18 cellular contexts compared by ENCODE assay signal in the genomic region with DNA sequence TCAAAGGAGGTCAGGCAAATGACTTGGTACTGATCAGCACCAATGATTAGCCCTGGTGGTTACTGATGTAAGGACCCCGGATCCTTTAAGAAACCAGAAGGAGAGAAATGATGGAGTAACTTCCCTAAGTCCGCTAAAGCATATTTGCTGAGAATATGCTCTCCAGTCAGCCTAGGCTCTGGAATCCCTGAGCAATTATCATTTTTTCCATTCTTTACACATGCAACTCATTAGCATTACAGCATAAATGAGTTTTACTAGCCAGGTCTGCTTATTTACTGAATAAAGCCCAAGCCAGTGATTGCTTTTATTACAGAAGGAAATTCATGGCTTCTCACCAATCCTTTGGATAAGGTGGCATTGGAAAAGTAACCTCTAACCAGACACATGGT.
"Had no signal": no experiment of that assay in that cellular context is flagged by ENCODE, and none has a peak within 500 bp of the region (broad histone marks: within the 10 kb centered on the region; RNA-seq: fewer than 3 reads in every experiment).

No MANE protein-coding gene starts in this region.

- H3K27me3 Mint-ChIP-seq: activated CD4-positive, alpha-beta T cell treated with anti-CD3 and anti-CD28 coated beads, Interleukin-2, amount 10 ng/mL, durations not matched to agents 7 days and 5 days; activated naive CD4-positive, alpha-beta T cell treated with anti-CD3 and anti-CD28 coated beads, Interleukin-2, amount 10 ng/mL, durations not matched to agents 7 days and 5 days had no signal

- H3K36me3 ChIP-seq: ascending aorta, esophagus muscularis mucosa had no signal

- H3K36me3 Mint-ChIP-seq: activated naive CD4-positive, alpha-beta T cell treated with anti-CD3 and anti-CD28 coated beads, Interleukin-2, amount 10 ng/mL, durations not matched to agents 7 days and 5 days; mesothelial cell of epicardium; stimulated activated memory B cell treated with anti-CD40 and anti-IgM and Interleukin-4, amounts not matched to agents 10 μg/mL and 1 μg/mL and 100 μg/mL, for 72 hours had no signal

- ATAC-seq: activated T-cell treated with anti-CD3 and anti-CD28 coated beads, Interleukin-2, amount 50 U/mL, for 4 hours; left colon; stimulated activated memory B cell treated with anti-CD40 and anti-IgM and Interleukin-4, amounts not matched to agents 10 μg/mL and 1 μg/mL and 100 μg/mL, for 72 hours had no signal

- H3K27ac ChIP-seq: ascending aorta, esophagus muscularis mucosa had no signal

- H3K27ac Mint-ChIP-seq: activated CD4-positive, alpha-beta T cell treated with anti-CD3 and anti-CD28 coated beads, Interleukin-2, amount 10 ng/mL, durations not matched to agents 7 days and 5 days; activated naive CD4-positive, alpha-beta T cell treated with anti-CD3 and anti-CD28 coated beads, Interleukin-2, amount 10 ng/mL, durations not matched to agents 7 days and 5 days; mesothelial cell of epicardium; stimulated activated memory B cell treated with anti-CD40 and anti-IgM and Interleukin-4, amounts not matched to agents 10 μg/mL and 1 μg/mL and 100 μg/mL, for 72 hours had no signal

- H3K4me1 Mint-ChIP-seq: activated CD4-positive, alpha-beta T cell treated with anti-CD3 and anti-CD28 coated beads, Interleukin-2, amount 10 ng/mL, durations not matched to agents 7 days and 5 days; activated naive CD4-positive, alpha-beta T cell treated with anti-CD3 and anti-CD28 coated beads, Interleukin-2, amount 10 ng/mL, durations not matched to agents 7 days and 5 days; stimulated activated memory B cell treated with anti-CD40 and anti-IgM and Interleukin-4, amounts not matched to agents 10 μg/mL and 1 μg/mL and 100 μg/mL, for 72 hours had no signal

- H3K4me3 Mint-ChIP-seq: activated CD4-positive, alpha-beta T cell treated with anti-CD3 and anti-CD28 coated beads, Interleukin-2, amount 10 ng/mL, durations not matched to agents 7 days and 5 days; activated naive CD4-positive, alpha-beta T cell treated with anti-CD3 and anti-CD28 coated beads, Interleukin-2, amount 10 ng/mL, durations not matched to agents 7 days and 5 days; activated T-cell treated with anti-CD3 and anti-CD28 coated beads, Interleukin-2, amount 50 U/mL, for 4 hours; mesothelial cell of epicardium; nephron progenitor cell; stimulated activated memory B cell treated with anti-CD40 and anti-IgM and Interleukin-4, amounts not matched to agents 10 μg/mL and 1 μg/mL and 100 μg/mL, for 72 hours had no signal

- DNase-seq: activated CD4-positive, alpha-beta T cell treated with anti-CD3 and anti-CD28 coated beads, Interleukin-2, amount 10 ng/mL, durations not matched to agents 7 days and 5 days; activated CD8-positive, alpha-beta memory T cell treated with anti-CD3 and anti-CD28 coated beads, Interleukin-2, amount 50 U/mL, for 4 hours; activated naive CD4-positive, alpha-beta T cell treated with anti-CD3 and anti-CD28 coated beads, Interleukin-2, amount 10 ng/mL, durations not matched to agents 7 days and 5 days; activated T-cell treated with anti-CD3 and anti-CD28 coated beads, Interleukin-2, amount 50 U/mL, for 4 hours; dermis blood vessel endothelial cell; effector memory CD4-positive, alpha-beta T cell; hippocampal formation; left colon; nephron progenitor cell; nucleus accumbens; stimulated activated CD4-positive, alpha-beta T cell treated with anti-CD3 and anti-CD28 coated beads, Interleukin-4, amount 100 ng/mL, for 4 hours; T-helper 1 cell; T1000 had no signal

- H3K9me3 Mint-ChIP-seq: activated CD4-positive, alpha-beta T cell treated with anti-CD3 and anti-CD28 coated beads, Interleukin-2, amount 10 ng/mL, durations not matched to agents 7 days and 5 days; activated naive CD4-positive, alpha-beta T cell treated with anti-CD3 and anti-CD28 coated beads, Interleukin-2, amount 10 ng/mL, durations not matched to agents 7 days and 5 days; nephron progenitor cell had no signal

- H3K4me1 ChIP-seq: ascending aorta, esophagus muscularis mucosa had no signal

- H3K4me3 ChIP-seq: ascending aorta, esophagus muscularis mucosa, lung had no signal

- H3K9me3 ChIP-seq: ascending aorta, esophagus muscularis mucosa had no signal

- H3K27me3 ChIP-seq: ascending aorta, esophagus muscularis mucosa had no signal
